ENCODE assay signal across 8 cellular contexts in the genomic region with DNA sequence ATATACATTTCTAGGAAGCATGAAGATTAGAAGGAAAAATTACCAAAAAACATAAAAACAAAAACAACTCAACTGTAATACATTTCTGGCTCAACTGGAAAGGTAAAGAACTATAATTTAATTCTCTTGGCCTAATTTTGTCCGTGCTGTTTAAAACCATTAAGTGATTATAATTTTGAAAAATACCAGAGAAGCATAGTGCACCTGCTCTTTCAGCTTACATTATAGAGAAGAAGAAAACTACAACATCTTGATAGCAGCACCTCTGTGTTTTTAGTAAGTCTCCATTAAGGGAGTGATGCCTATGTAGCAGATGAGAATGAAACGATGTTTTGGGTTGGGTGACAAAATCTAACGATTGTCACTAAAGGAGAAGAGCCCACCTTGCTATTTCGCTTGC.
"Had no signal": no experiment of that assay in that cellular context is flagged by ENCODE, and none has a peak within 500 bp of the region (broad histone marks: within the 10 kb centered on the region; RNA-seq: fewer than 3 reads in every experiment).

No MANE protein-coding gene starts in this region.

- ATAC-seq: HCT116, HepG2 had no signal

- H3K4me1 ChIP-seq: HAP-1 had no signal

- H3K9ac ChIP-seq: GM23248 had no signal

- H3K4me3 ChIP-seq: GM23248, HAP-1 had no signal

- DNase-seq: GM23248, GOT3, H7, HFFc6 had no signal

- H3K9me3 ChIP-seq: HAP-1 had no signal

- H3K36me3 ChIP-seq: HAP-1 had no signal

- H3K27ac ChIP-seq: GM23248, HL-60 had no signal

- H2AFZ ChIP-seq: GM23248 had no signal
